Comparison of ENCODE assay signal across 27 cellular contexts in the genomic region with DNA sequence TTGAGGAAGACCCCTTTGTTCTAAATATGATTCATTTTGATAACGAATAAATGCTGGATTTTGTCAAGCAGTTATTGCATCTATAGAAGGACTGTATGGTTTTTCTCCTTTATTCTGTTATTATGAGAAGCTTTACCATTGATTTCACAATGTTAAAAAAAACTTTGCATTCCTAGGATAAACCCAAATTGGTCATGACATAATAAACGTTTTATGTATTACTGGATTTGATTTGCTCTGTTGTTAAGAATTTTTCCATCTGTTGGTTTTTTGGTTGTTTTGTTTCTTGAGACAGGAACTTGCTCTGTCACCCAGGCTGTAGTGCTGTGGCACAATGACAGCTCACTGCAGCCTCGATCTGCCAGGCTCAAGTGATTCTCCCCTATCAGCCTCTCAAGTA.
"Had no signal": no experiment of that assay in that cellular context is flagged by ENCODE, and none has a peak within 500 bp of the region (broad histone marks: within the 10 kb centered on the region; RNA-seq: fewer than 3 reads in every experiment).

No MANE protein-coding gene starts in this region.

- H3K9me3 ChIP-seq: adrenal gland, body of pancreas, colonic mucosa, heart left ventricle, spleen, suprapubic skin, tibial artery had no signal

- H3K27ac Mint-ChIP-seq: activated B cell treated with CpG ODN at 0.5 μM for 24 hours; activated naive CD8-positive, alpha-beta T cell; activated T-cell treated with anti-CD3 and anti-CD28 coated beads, Interleukin-2, amount 50 U/mL, for 72 hours; T-helper 2 cell treated with Interferon-gamma antibody and Interleukin-4, amounts not matched to agents 5 μg/mL and 100 μg/mL, for 36 hours had no signal

- ATAC-seq: activated T-cell treated with anti-CD3 and anti-CD28 coated beads, Interleukin-2, amount 50 U/mL, for 72 hours; body of pancreas; foreskin keratinocyte; heart left ventricle; left colon; right cardiac atrium had no signal

- H3K27me3 Mint-ChIP-seq: activated B cell treated with CpG ODN at 0.5 μM for 24 hours; activated naive CD8-positive, alpha-beta T cell; naive B cell had no signal

- DNase-seq: activated B cell treated with CpG ODN at 0.5 μM for 24 hours; activated naive CD4-positive, alpha-beta T cell treated with Interleukin-2 at 50 U/mL for 16 hours; activated T-cell treated with anti-CD3 and anti-CD28 coated beads for 4 hours; activated T-cell treated with anti-CD3 and anti-CD28 coated beads, Interleukin-2, amount 50 U/mL, for 72 hours; adrenal gland; aorta; body of pancreas; cerebellar nuclear complex; colonic mucosa; effector CD8-positive, alpha-beta T cell; foreskin keratinocyte; heart left ventricle; hypothalamus; immature natural killer cell; kidney; left colon; mammary epithelial cell; naive B cell; posterior cingulate gyrus; right cardiac atrium; spleen; stimulated activated naive CD4-positive, alpha-beta T cell; tibial artery had no signal

- H3K4me3 Mint-ChIP-seq: activated B cell treated with CpG ODN at 0.5 μM for 24 hours; activated naive CD8-positive, alpha-beta T cell; activated T-cell treated with anti-CD3 and anti-CD28 coated beads, Interleukin-2, amount 50 U/mL, for 72 hours; T-helper 2 cell treated with Interferon-gamma antibody and Interleukin-4, amounts not matched to agents 5 μg/mL and 100 μg/mL, for 36 hours had no signal

- H3K27ac ChIP-seq: adrenal gland, body of pancreas, cardiac muscle cell, colonic mucosa, foreskin keratinocyte, heart left ventricle, spleen, suprapubic skin, tibial artery had no signal

- H3K27me3 ChIP-seq: adrenal gland, body of pancreas, cardiac muscle cell, colonic mucosa, foreskin keratinocyte, heart left ventricle, spleen, suprapubic skin, tibial artery had no signal

- H3K9me3 Mint-ChIP-seq: activated B cell treated with CpG ODN at 0.5 μM for 24 hours; activated T-cell treated with anti-CD3 and anti-CD28 coated beads, Interleukin-2, amount 50 U/mL, for 72 hours; immature natural killer cell; naive B cell; T-helper 2 cell treated with Interferon-gamma antibody and Interleukin-4, amounts not matched to agents 5 μg/mL and 100 μg/mL, for 36 hours had no signal
